Comparison of ENCODE assay signal across 27 cellular contexts in the genomic region with DNA sequence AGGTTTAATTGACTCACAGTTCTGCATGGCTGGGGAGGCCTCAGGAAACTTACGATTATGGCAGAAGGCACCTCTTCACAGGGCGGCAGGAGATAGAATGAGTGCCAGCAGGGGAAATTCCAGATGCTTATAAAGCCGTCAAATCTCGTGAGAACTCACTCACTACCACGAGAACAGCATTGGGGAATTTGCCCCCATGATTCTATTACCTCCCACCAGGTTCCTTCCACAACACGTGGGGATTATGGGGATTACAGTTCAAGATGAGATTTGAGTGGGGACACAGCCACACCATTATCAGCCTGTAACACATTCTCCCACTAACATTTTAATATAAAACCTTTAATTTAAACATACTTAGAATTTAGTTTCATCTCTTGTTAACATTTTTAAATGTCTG. TPM values are rescaled to one million over a fixed set of nuclear protein-coding genes. Genes with fewer than 3 reads are reported as not detected.
DNase-seq lines count a peak whose midpoint lies in the region; ATAC-seq, FAIRE-seq and TF ChIP-seq lines count a peak whose summit lies in the region.
"Had no signal": no experiment of that assay in that cellular context is flagged by ENCODE, and none has a peak within 500 bp of the region (broad histone marks: within the 10 kb centered on the region; RNA-seq: fewer than 3 reads in every experiment).

No MANE protein-coding gene starts in this region.

- no peaks in the 10 kb centered on the region for H3K79me2 ChIP-seq in K562 (ENCODE audit: control insufficient read depth, insufficient read depth, low read length)

- no peaks in the 10 kb centered on the region; a peak in 1 of 5 replicates for H3K27me3 ChIP-seq in K562 (ENCODE audit: control insufficient read depth in 2 of 2, insufficient read depth in 2 of 2, low read length in 2 of 2)
- H3K27me3 ChIP-seq: BE2C had no signal

- no peak overlapping the region for H3K4me3 Mint-ChIP-seq in nephron progenitor cell
- H3K4me3 Mint-ChIP-seq: CD14-positive monocyte; CD4-positive, alpha-beta memory T cell; CD4-positive, CD25-positive, alpha-beta regulatory T cell; CD8-positive, alpha-beta memory T cell had no signal

- peaks cover 34% of the 10 kb centered on the region for H3K9me3 Mint-ChIP-seq in nephron progenitor cell
- H3K9me3 Mint-ChIP-seq: CD4-positive, alpha-beta memory T cell; CD4-positive, CD25-positive, alpha-beta regulatory T cell; CD8-positive, alpha-beta memory T cell had no signal

- H4K20me1 ChIP-seq in K562 (replicated peaks; ENCODE audit: control insufficient read depth, insufficient read depth, low read length): no peaks in the 10 kb centered on the region

- WGBS in K562 (ENCODE audit: insufficient coverage, low coverage, missing lambda C conversion rate): 14% methylated on average over 6 of the region's 6 CpGs

- H3K9me3 ChIP-seq in K562 (replicated peaks; ENCODE audit: control insufficient read depth, insufficient read depth, low read depth, low read length): no peaks in the 10 kb centered on the region
- H3K9me3 ChIP-seq: A549, BE2C had no signal

- BruUV-seq in K562 (replicated peaks; lab: Mats Ljungman, UMichigan): no TSS peak

- H3K27ac Mint-ChIP-seq in nephron progenitor cell: peak overlapping the region; percentile 27
- H3K27ac Mint-ChIP-seq: CD14-positive monocyte; CD4-positive, alpha-beta memory T cell; CD4-positive, CD25-positive, alpha-beta regulatory T cell; CD8-positive, alpha-beta memory T cell had no signal

- peaks cover 15% of the 10 kb centered on the region for H3K36me3 Mint-ChIP-seq in nephron progenitor cell (ENCODE audit: low read depth)
- H3K36me3 Mint-ChIP-seq: CD14-positive monocyte; CD4-positive, alpha-beta memory T cell had no signal

- no peak for TF ChIP-seq RAD21 in K562 (CRISPR knock-in tag; conservative IDR thresholded peaks at IDR 0.05 in 1 of 2, IDR thresholded peaks at IDR 0.05 in 1 of 2)

- no peaks in the 10 kb centered on the region for H3K4me1 Mint-ChIP-seq in nephron progenitor cell
- H3K4me1 Mint-ChIP-seq: CD14-positive monocyte; CD4-positive, alpha-beta memory T cell; CD4-positive, CD25-positive, alpha-beta regulatory T cell; CD8-positive, alpha-beta memory T cell had no signal

- no peak overlapping the region for H3K9ac ChIP-seq in K562 (ENCODE audit: insufficient read depth in 1 of 2, low read depth in 2 of 2, low read length in 2 of 2)
- H3K9ac ChIP-seq: BLaER1 had no signal

- no peak overlapping the region for H2AFZ ChIP-seq in K562 (ENCODE audit: low read depth, low read length)

- H3K9me1 ChIP-seq in K562 (ENCODE audit: control insufficient read depth, insufficient read depth, low read length): no peaks in the 10 kb centered on the region

- TF ChIP-seq CTCF in K562 (IDR thresholded peaks at IDR 0.05 in 2 of 3, conservative IDR thresholded peaks at IDR 0.05 in 1 of 3; ENCODE audit: insufficient read depth in 2 of 3, low read depth in 1 of 3, low read length in 3 of 3) (no peak), nephron progenitor cell (IDR thresholded peaks at IDR 0.05) (no peak)

- POLR2A ChIA-PET in K562 (lab: Yijun Ruan, JAX): no interaction called here

- TF ChIP-seq POLR2A in K562 (conservative IDR thresholded peaks at IDR 0.05): no peak

- TF ChIP-seq EP300 in K562 (IDR thresholded peaks at IDR 0.05; ENCODE audit: low read length): no peak

- no peak overlapping the region for H3K27ac ChIP-seq in K562 (ENCODE audit: extremely low read depth, low read depth, low read length)
- H3K27ac ChIP-seq: 22Rv1, A549, BLaER1 had no signal

- no peaks in the 10 kb centered on the region for H3K36me3 ChIP-seq in K562 (ENCODE audit: control insufficient read depth, insufficient read depth, low read length)
- H3K36me3 ChIP-seq: BE2C, BLaER1 had no signal

- H3K4me3 ChIP-seq in K562: no peak overlapping the region
- H3K4me3 ChIP-seq: A549, BLaER1, GM12878 had no signal

- intact Hi-C loops in K562 (cut with micrococcal nuclease): no loop called here
- intact Hi-C loops in left colon (cut with DNase I, micrococcal nuclease): no loop called here

- ATAC-seq in K562 (no peak), left colon (no peak)
- ATAC-seq: A549, GM12878 had no signal

- CTCF ChIA-PET in K562 (lab: Yijun Ruan, JAX; ENCODE audit: low intra/inter-chr PET ratio): no interaction called here

- in situ Hi-C loops in K562 (cut with MboI): no loop called here

- H3K4me1 ChIP-seq in K562 (replicated peaks in 1 of 2; ENCODE audit: control insufficient read depth in 2 of 2, insufficient read depth in 2 of 2, low read length in 2 of 2): no peaks in the 10 kb centered on the region
- H3K4me1 ChIP-seq: BE2C, BLaER1 had no signal

- no peak overlapping the region for H3K4me2 ChIP-seq in K562 (ENCODE audit: insufficient read depth, low read length)
- H3K4me2 ChIP-seq: A549, BLaER1 had no signal

- no peak for FAIRE-seq in K562 (lab: Jason Lieb, UNC)
- FAIRE-seq: GM12878, GM12892, GM18507 had no signal

- peak; percentile 30 for DNase-seq in NCI-H82 (lab: John Stamatoyannopoulos, UW)
- DNase-seq in NCI-H82 treated with DMSO at 0.1 percent for 48 hours (lab: John Stamatoyannopoulos, UW; ENCODE audit: unreplicated experiment): no peak
- no peak for DNase-seq in K562 (ENCODE audit: extremely low read depth in 1 of 4, low spot score in 3 of 4)
- no peak for DNase-seq in nephron progenitor cell
- DNase-seq in left colon: no peak
- no peak for DNase-seq in foreskin melanocyte
- DNase-seq: ACHN; BE2C; C1 segment of cervical spinal cord; CD4-positive, alpha-beta memory T cell; CD4-positive, CD25-positive, alpha-beta regulatory T cell; CD8-positive, alpha-beta memory T cell; COR-L47; DMS 273 treated with DMSO at 0.1 percent for 48 hours; DMS153; DMS53; DMS79; DND-41; EL; GDM1 had no signal

- H3K27me3 Mint-ChIP-seq in nephron progenitor cell (ENCODE audit: low read depth, poor library complexity): no peaks in the 10 kb centered on the region
- H3K27me3 Mint-ChIP-seq: CD4-positive, alpha-beta memory T cell; CD4-positive, CD25-positive, alpha-beta regulatory T cell had no signal

TF ChIP-seq in K562, 482 proteins besides CTCF, POLR2A, EP300 and RAD21:
- TF ChIP-seq CHD2 (IDR thresholded peaks at IDR 0.05; ENCODE audit: low read depth, low read length) (peak; percentile 75), PURB (CRISPR knock-in tag; IDR thresholded peaks at IDR 0.05; ENCODE audit: low read depth) (no peak)

RNA-seq across cellular contexts. Expression of gene PABIR2, which starts 49.0 kb away (rescaled TPM):
- 43.6 and 79.1 TPM in 2 replicates for total RNA-seq in K562 (2011; cell fraction: chromatin; rRNA removed; ENCODE audit: low replicate concordance)
- total RNA-seq in K562 (2011; cell fraction: nucleolus; rRNA removed): 24.0 and 30.3 TPM in 2 replicates
- 42.7 and 59.7 TPM in 2 replicates for total RNA-seq in K562 (2011; cell fraction: nucleoplasm; rRNA removed)
- total RNA-seq in K562 (2014; rRNA removed) (9.2 and 11.2 TPM in 2 replicates), K562 (2014; rRNA removed; fragmentation: Illumina TruSeq; extraction: Trizol) (16.7 and 17.3 TPM in 2 replicates), K562 (2015; rRNA removed; fragmentation: Illumina TruSeq; extraction: Trizol) (14.4 and 15.5 TPM in 2 replicates), K562 (2021) (38.4 and 44.7 TPM in 2 replicates), left colon (10 to 100 TPM; 17.1 to 18.9 TPM)
- polyA plus RNA-seq in K562 (2011; rRNA removed) (39.7 and 43.8 TPM in 2 replicates), K562 (2014; fragmentation: Illumina TruSeq; extraction: Trizol) (58.4 and 60.7 TPM in 2 replicates), K562 (2014; fragmentation: Nextera tagmentation; extraction: Ambion mirVana) (10 to 100 TPM; 20.3 to 24.0 TPM), K562 (2014; rRNA removed) (40.9 and 44.0 TPM in 2 replicates)
- 17.2 and 19.7 TPM in 2 replicates for polyA plus RNA-seq in K562 (2011; cell fraction: cytosol; rRNA removed)
- 81.5 and 87.8 TPM in 2 replicates for polyA plus RNA-seq in K562 (2011; cell fraction: nucleus; rRNA removed)
- 45.6 and 48.6 TPM in 2 replicates for polyA plus RNA-seq in K562 (2012)
- 15.8 and 17.4 TPM in 2 replicates for polyA minus RNA-seq in K562 (2011; rRNA and poly(A)+ RNA removed)
- 19.5 TPM in 2 replicates for polyA minus RNA-seq in K562 (2011; cell fraction: cytosol; rRNA and poly(A)+ RNA removed)
- 12.7 and 13.1 TPM in 2 replicates for polyA minus RNA-seq in K562 (2011; cell fraction: nucleus; rRNA and poly(A)+ RNA removed)
